ENCODE assay signal across 10 cellular contexts in the genomic region with DNA sequence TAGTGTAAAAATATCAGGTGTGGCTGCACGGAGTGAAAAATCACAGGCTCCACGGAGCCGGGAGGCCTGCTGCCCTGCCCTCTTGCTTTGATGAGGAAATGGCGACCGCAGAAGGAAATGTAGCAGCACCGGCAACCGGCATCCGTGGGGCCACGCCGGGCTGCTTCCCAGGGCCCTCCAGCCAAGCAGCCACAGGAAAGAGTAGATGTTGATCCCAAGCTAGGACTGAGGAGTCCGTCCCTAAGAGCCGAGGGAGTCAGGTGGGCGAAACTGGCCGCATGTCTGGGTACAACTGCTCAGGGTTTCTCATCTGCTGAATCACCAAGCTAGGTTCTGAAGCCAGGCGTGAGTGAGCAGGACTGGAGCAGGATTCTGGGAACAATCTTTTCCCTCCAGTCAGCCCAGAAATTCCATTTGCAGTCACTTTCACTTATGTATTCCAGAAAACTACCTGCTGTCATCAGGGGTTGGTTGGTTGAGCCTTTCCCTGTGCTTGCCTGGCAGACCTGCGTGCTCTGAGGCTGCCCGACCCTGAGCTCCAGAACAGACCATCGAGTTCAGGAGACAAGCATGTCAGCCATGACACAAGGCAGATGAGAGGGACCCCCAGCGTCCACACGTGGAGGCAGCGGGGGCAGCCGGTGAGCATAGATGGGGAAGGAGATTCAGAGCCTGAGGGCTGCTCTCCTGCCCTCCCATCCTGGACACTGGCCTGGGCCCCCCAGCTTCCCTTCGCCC. TPM values are rescaled to one million over a fixed set of nuclear protein-coding genes. Genes with fewer than 3 reads are reported as not detected.
DNase-seq lines count a peak whose midpoint lies in the region; ATAC-seq, FAIRE-seq and TF ChIP-seq lines count a peak whose summit lies in the region.
"Had no signal": no experiment of that assay in that cellular context is flagged by ENCODE, and none has a peak within 500 bp of the region (broad histone marks: within the 10 kb centered on the region; RNA-seq: fewer than 3 reads in every experiment).

No MANE protein-coding gene starts in this region.

- TF ChIP-seq CTCF in A549 (IDR thresholded peaks at IDR 0.05) = no peak

- 93% methylated on average over 18 of the region's 23 CpGs for WGBS in A549 (ENCODE audit: missing lambda C conversion rate)

- FAIRE-seq in A549 (lab: Jason Lieb, UNC) = no peak
- no peak for FAIRE-seq in frontal cortex (lab: Jason Lieb, UNC)

- no peak for TF ChIP-seq POLR2A in A549 (IDR thresholded peaks at IDR 0.05; ENCODE audit: low read length)

- H3K4me3 Mint-ChIP-seq in IgD-negative memory B cell = peak overlapping the region; percentile 83 to 96 (median 95)
- H3K4me3 Mint-ChIP-seq in activated CD8-positive, alpha-beta memory T cell treated with anti-CD3 and anti-CD28 coated beads, Interleukin-2, amount 10 ng/mL, durations not matched to agents 7 days and 5 days = peak overlapping the region; percentile 72

- DNase-seq in A549 (ENCODE audit: low read depth in 1 of 2, low spot score in 1 of 2) (no peak), NCI-H2227 treated with DMSO at 0.1 percent for 48 hours (lab: John Stamatoyannopoulos, UW) (no peak), frontal cortex (ENCODE audit: low spot score in 2 of 2) (no peak)
- peak; percentile 70 for DNase-seq in activated CD8-positive, alpha-beta memory T cell treated with anti-CD3 and anti-CD28 coated beads, Interleukin-2, amount 10 ng/mL, durations not matched to agents 7 days and 5 days

- H3K9me3 Mint-ChIP-seq in IgD-negative memory B cell = peaks cover 0 to 2% (median 0%) of the 10 kb centered on the region in 3 donors
- no peaks in the 10 kb centered on the region for H3K9me3 Mint-ChIP-seq in activated CD8-positive, alpha-beta memory T cell treated with anti-CD3 and anti-CD28 coated beads, Interleukin-2, amount 10 ng/mL, durations not matched to agents 7 days and 5 days (ENCODE audit: low read depth)

- no peak for TF ChIP-seq RAD21 in A549 (conservative IDR thresholded peaks at IDR 0.05 in 1 of 2, IDR thresholded peaks at IDR 0.05 in 1 of 2)

- H3K4me1 ChIP-seq in A549 = peaks cover 45% of the 10 kb centered on the region

- CTCF ChIA-PET in A549 (lab: Yijun Ruan, JAX) = interaction anchor here (0.7 to 3.2 kb wide), 11 partner anchors 9 to 210 kb away, joined by 3 to 14 read pairs (median 6); a partner anchor contains a TSS
- CTCF ChIA-PET in activated CD8-positive, alpha-beta memory T cell treated with anti-CD3 and anti-CD28 coated beads, Interleukin-2, amount 10 ng/mL, durations not matched to agents 7 days and 5 days (lab: Charles Lee) = interaction anchor here (0.8 to 10.9 kb wide), 14 partner anchors 11 to 225 kb away, joined by 3 to 185 read pairs (median 4); a partner anchor contains a TSS

- H3K27ac ChIP-seq in A549 (peak overlapping the region; percentile 96 to 98), layer of hippocampus (ENCODE audit: low read depth, low read length) (peak overlapping the region; percentile 52)

- no peak for TF ChIP-seq EP300 in A549 (IDR thresholded peaks at IDR 0.05)

- peak overlapping the region; percentile 90 to 97 (median 93) for H3K27ac Mint-ChIP-seq in IgD-negative memory B cell
- peak overlapping the region; percentile 93 for H3K27ac Mint-ChIP-seq in activated CD8-positive, alpha-beta memory T cell treated with anti-CD3 and anti-CD28 coated beads, Interleukin-2, amount 10 ng/mL, durations not matched to agents 7 days and 5 days

- H3K27me3 Mint-ChIP-seq in IgD-negative memory B cell = no peaks in the 10 kb centered on the region
- no peaks in the 10 kb centered on the region for H3K27me3 Mint-ChIP-seq in activated CD8-positive, alpha-beta memory T cell treated with anti-CD3 and anti-CD28 coated beads, Interleukin-2, amount 10 ng/mL, durations not matched to agents 7 days and 5 days

- no peaks in the 10 kb centered on the region for H3K9me3 ChIP-seq in A549
- H3K9me3 ChIP-seq: tibial artery had no signal

- peaks cover 51 to 71% (median 68%) of the 10 kb centered on the region in 3 donors for H3K4me1 Mint-ChIP-seq in IgD-negative memory B cell
- peaks cover 80% of the 10 kb centered on the region for H3K4me1 Mint-ChIP-seq in activated CD8-positive, alpha-beta memory T cell treated with anti-CD3 and anti-CD28 coated beads, Interleukin-2, amount 10 ng/mL, durations not matched to agents 7 days and 5 days

- POLR2A ChIA-PET in A549 (lab: Yijun Ruan, JAX) = interaction anchor here (1.2 to 3.4 kb wide), 4 partner anchors 13 to 124 kb away, joined by 4 to 28 read pairs (median 9); a partner anchor contains a TSS

- no peaks in the 10 kb centered on the region for H3K36me3 Mint-ChIP-seq in IgD-negative memory B cell
- peaks cover 7% of the 10 kb centered on the region for H3K36me3 Mint-ChIP-seq in activated CD8-positive, alpha-beta memory T cell treated with anti-CD3 and anti-CD28 coated beads, Interleukin-2, amount 10 ng/mL, durations not matched to agents 7 days and 5 days

- peaks cover 24% of the 10 kb centered on the region for H3K27me3 ChIP-seq in layer of hippocampus (ENCODE audit: control insufficient read depth, insufficient read depth, low read length)

- no peak overlapping the region for H3K4me3 ChIP-seq in A549
- H3K4me3 ChIP-seq: lung, tibial artery had no signal

- ATAC-seq in A549 (no peak), HG02610 (IDR thresholded peaks at IDR 0.05; ENCODE audit: unreplicated experiment) (no peak), GM21447 (IDR thresholded peaks at IDR 0.05; ENCODE audit: unreplicated experiment) (no peak)
- peak; percentile 40 for ATAC-seq in activated CD8-positive, alpha-beta memory T cell treated with anti-CD3 and anti-CD28 coated beads, Interleukin-2, amount 10 ng/mL, durations not matched to agents 7 days and 5 days

- peak overlapping the region; percentile 99 for H3K4me2 ChIP-seq in A549

TF ChIP-seq in A549, 52 proteins besides CTCF, POLR2A, EP300 and RAD21 (continues in another document):
- TF ChIP-seq, protein P1, sequence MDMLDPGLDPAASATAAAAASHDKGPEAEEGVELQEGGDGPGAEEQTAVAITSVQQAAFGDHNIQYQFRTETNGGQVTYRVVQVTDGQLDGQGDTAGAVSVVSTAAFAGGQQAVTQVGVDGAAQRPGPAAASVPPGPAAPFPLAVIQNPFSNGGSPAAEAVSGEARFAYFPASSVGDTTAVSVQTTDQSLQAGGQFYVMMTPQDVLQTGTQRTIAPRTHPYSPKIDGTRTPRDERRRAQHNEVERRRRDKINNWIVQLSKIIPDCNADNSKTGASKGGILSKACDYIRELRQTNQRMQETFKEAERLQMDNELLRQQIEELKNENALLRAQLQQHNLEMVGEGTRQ (IDR thresholded peaks at IDR 0.05) = no peak
- TF ChIP-seq MAZ (IDR thresholded peaks at IDR 0.05; ENCODE audit: borderline replicate concordance, low read depth, low read length) = no peak
- TF ChIP-seq GATA3 (IDR thresholded peaks at IDR 0.05; ENCODE audit: borderline replicate concordance) = no peak
- no peak for TF ChIP-seq HDAC2 (IDR thresholded peaks at IDR 0.05)
- no peak for TF ChIP-seq RARB (CRISPR knock-in tag; IDR thresholded peaks at IDR 0.05)
- no peak for TF ChIP-seq ZFP36 (IDR thresholded peaks at IDR 0.05; ENCODE audit: borderline replicate concordance, partially characterized antibody)
- TF ChIP-seq RFX5 (IDR thresholded peaks at IDR 0.05) = no peak
- no peak for TF ChIP-seq BHLHE40 (IDR thresholded peaks at IDR 0.05; ENCODE audit: low read depth, low read length)
- TF ChIP-seq, protein P2, sequence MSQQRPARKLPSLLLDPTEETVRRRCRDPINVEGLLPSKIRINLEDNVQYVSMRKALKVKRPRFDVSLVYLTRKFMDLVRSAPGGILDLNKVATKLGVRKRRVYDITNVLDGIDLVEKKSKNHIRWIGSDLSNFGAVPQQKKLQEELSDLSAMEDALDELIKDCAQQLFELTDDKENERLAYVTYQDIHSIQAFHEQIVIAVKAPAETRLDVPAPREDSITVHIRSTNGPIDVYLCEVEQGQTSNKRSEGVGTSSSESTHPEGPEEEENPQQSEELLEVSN (IDR thresholded peaks at IDR 0.05; ENCODE audit: borderline replicate concordance, low read depth) = no peak
- no peak for TF ChIP-seq HOXA7 (CRISPR knock-in tag; IDR thresholded peaks at IDR 0.05)
- TF ChIP-seq FOSL2 (IDR thresholded peaks at IDR 0.05) = no peak
- TF ChIP-seq FOSL2 (CRISPR knock-in tag; IDR thresholded peaks at IDR 0.05) = no peak
- TF ChIP-seq HEYL (CRISPR knock-in tag; IDR thresholded peaks at IDR 0.05) = no peak
- TF ChIP-seq, protein P3, sequence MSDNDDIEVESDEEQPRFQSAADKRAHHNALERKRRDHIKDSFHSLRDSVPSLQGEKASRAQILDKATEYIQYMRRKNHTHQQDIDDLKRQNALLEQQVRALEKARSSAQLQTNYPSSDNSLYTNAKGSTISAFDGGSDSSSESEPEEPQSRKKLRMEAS (IDR thresholded peaks at IDR 0.05) = no peak

RNA-seq across cellular contexts. Expression of a gene that starts 5.8 kb away (rescaled TPM):
- polyA plus RNA-seq in A549 (2011; rRNA removed) (0.59 and 0.62 TPM in 2 replicates), A549 (2017; fragmentation: RNase III; extraction: RNeasy Plus Mini Kit Qiagen cat#74134 plus additional on column Dnase treatment) (0.34 to 0.54 TPM (median 0.46 TPM) in 3 replicates), IgD-negative memory B cell (294 TPM)
- polyA plus RNA-seq in A549 (2012; cell fraction: cytosol; rRNA removed) = 0.27 and 0.32 TPM in 2 replicates
- 0.65 and 1.1 TPM in 2 replicates for polyA plus RNA-seq in A549 (2012; cell fraction: nucleus; rRNA removed)
- polyA minus RNA-seq in A549 (2011; rRNA and poly(A)+ RNA removed) = 0.29 and 1.1 TPM in 2 replicates
- total RNA-seq in activated CD8-positive, alpha-beta memory T cell treated with anti-CD3 and anti-CD28 coated beads, Interleukin-2, amount 10 ng/mL, durations not matched to agents 7 days and 5 days = 100 to 1,000 TPM; 336 to 372 TPM
- 4.9 TPM for total RNA-seq in frontal cortex

RNA-seq across cellular contexts. Expression of a gene that starts 13.3 kb away (rescaled TPM):
- polyA plus RNA-seq in A549 (2011; rRNA removed) (12.7 and 26.9 TPM in 2 replicates), A549 (2017; fragmentation: RNase III; extraction: RNeasy Plus Mini Kit Qiagen cat#74134 plus additional on column Dnase treatment) (40.4 to 43.1 TPM (median 40.6 TPM) in 3 replicates), IgD-negative memory B cell (12.3 TPM)
- polyA plus RNA-seq in A549 (2012; cell fraction: cytosol; rRNA removed) = 46.9 and 53.8 TPM in 2 replicates
- polyA plus RNA-seq in A549 (2012; cell fraction: nucleus; rRNA removed) = 34.0 and 36.1 TPM in 2 replicates
- 6.0 and 9.4 TPM in 2 replicates for polyA minus RNA-seq in A549 (2011; rRNA and poly(A)+ RNA removed)
- 10 to 100 TPM; 56.8 to 62.9 TPM for total RNA-seq in activated CD8-positive, alpha-beta memory T cell treated with anti-CD3 and anti-CD28 coated beads, Interleukin-2, amount 10 ng/mL, durations not matched to agents 7 days and 5 days
- 7.3 TPM for total RNA-seq in frontal cortex

RNA-seq across cellular contexts. Expression of a gene that starts 53.0 kb away (rescaled TPM):
- polyA plus RNA-seq in A549 (2011; rRNA removed) = 97.6 and 99.4 TPM in 2 replicates
- polyA plus RNA-seq in A549 (2012; cell fraction: cytosol; rRNA removed) = 49.3 and 65.6 TPM in 2 replicates
- polyA plus RNA-seq in A549 (2012; cell fraction: nucleus; rRNA removed) = 52.1 and 60.9 TPM in 2 replicates
- 93.2 to 103 TPM (median 98.7 TPM) in 3 replicates for polyA plus RNA-seq in A549 (2017; fragmentation: RNase III; extraction: RNeasy Plus Mini Kit Qiagen cat#74134 plus additional on column Dnase treatment)
- polyA minus RNA-seq in A549 (2011; rRNA and poly(A)+ RNA removed) = 51.4 and 52.1 TPM in 2 replicates
- polyA plus RNA-seq in IgD-negative memory B cell = 44.7 TPM
- total RNA-seq in activated CD8-positive, alpha-beta memory T cell treated with anti-CD3 and anti-CD28 coated beads, Interleukin-2, amount 10 ng/mL, durations not matched to agents 7 days and 5 days = 10 to 100 TPM; 46.0 to 49.9 TPM
- total RNA-seq in frontal cortex = 72.2 TPM

Comparison
In these comparisons a context has a peak if more than half of its experiments do, and no peak if none do; other contexts are left out.
1. RNA of a gene that starts 5.8 kb away (total RNA-seq): 336 to 372 TPM in activated CD8-positive, alpha-beta memory T cell treated with anti-CD3 and anti-CD28 coated beads, Interleukin-2, amount 10 ng/mL, durations not matched to agents 7 days and 5 days; 4.9 TPM in frontal cortex (single experiment); every median in the first group is over 10 times any median in the second.